ENCODE assay signal across 1 cellular context in genomic region chr6:131844243-131844841, GRCh38.
TF ChIP-seq lines count a peak whose summit lies in the region.

No MANE protein-coding gene starts in this region.

TF ChIP-seq in HepG2, 621 proteins besides CTCF, POLR2A, EP300 and RAD21 (continued from another document and continues in another):
- TF ChIP-seq, protein P1, sequence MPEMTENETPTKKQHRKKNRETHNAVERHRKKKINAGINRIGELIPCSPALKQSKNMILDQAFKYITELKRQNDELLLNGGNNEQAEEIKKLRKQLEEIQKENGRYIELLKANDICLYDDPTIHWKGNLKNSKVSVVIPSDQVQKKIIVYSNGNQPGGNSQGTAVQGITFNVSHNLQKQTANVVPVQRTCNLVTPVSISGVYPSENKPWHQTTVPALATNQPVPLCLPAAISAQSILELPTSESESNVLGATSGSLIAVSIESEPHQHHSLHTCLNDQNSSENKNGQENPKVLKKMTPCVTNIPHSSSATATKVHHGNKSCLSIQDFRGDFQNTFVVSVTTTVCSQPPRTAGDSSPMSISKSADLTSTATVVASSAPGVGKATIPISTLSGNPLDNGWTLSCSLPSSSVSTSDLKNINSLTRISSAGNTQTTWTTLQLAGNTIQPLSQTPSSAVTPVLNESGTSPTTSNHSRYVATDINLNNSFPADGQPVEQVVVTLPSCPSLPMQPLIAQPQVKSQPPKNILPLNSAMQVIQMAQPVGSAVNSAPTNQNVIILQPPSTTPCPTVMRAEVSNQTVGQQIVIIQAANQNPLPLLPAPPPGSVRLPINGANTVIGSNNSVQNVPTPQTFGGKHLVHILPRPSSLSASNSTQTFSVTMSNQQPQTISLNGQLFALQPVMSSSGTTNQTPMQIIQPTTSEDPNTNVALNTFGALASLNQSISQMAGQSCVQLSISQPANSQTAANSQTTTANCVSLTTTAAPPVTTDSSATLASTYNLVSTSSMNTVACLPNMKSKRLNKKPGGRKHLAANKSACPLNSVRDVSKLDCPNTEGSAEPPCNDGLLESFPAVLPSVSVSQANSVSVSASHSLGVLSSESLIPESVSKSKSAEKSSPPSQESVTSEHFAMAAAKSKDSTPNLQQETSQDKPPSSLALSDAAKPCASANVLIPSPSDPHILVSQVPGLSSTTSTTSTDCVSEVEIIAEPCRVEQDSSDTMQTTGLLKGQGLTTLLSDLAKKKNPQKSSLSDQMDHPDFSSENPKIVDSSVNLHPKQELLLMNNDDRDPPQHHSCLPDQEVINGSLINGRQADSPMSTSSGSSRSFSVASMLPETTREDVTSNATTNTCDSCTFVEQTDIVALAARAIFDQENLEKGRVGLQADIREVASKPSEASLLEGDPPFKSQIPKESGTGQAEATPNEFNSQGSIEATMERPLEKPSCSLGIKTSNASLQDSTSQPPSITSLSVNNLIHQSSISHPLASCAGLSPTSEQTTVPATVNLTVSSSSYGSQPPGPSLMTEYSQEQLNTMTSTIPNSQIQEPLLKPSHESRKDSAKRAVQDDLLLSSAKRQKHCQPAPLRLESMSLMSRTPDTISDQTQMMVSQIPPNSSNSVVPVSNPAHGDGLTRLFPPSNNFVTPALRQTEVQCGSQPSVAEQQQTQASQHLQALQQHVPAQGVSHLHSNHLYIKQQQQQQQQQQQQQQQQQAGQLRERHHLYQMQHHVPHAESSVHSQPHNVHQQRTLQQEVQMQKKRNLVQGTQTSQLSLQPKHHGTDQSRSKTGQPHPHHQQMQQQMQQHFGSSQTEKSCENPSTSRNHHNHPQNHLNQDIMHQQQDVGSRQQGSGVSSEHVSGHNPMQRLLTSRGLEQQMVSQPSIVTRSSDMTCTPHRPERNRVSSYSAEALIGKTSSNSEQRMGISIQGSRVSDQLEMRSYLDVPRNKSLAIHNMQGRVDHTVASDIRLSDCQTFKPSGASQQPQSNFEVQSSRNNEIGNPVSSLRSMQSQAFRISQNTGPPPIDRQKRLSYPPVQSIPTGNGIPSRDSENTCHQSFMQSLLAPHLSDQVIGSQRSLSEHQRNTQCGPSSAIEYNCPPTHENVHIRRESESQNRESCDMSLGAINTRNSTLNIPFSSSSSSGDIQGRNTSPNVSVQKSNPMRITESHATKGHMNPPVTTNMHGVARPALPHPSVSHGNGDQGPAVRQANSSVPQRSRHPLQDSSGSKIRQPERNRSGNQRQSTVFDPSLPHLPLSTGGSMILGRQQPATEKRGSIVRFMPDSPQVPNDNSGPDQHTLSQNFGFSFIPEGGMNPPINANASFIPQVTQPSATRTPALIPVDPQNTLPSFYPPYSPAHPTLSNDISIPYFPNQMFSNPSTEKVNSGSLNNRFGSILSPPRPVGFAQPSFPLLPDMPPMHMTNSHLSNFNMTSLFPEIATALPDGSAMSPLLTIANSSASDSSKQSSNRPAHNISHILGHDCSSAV (CRISPR knock-in tag; IDR thresholded peaks at IDR 0.05; ENCODE audit: borderline replicate concordance), result no peak
- TF ChIP-seq SP140L (CRISPR knock-in tag; IDR thresholded peaks at IDR 0.05; ENCODE audit: borderline replicate concordance), result 0 out of 2 replicates have a peak, but pooled peaks have one; percentile 64
- TF ChIP-seq ZNF589 (CRISPR knock-in tag; conservative IDR thresholded peaks at IDR 0.05), result no peak
- TF ChIP-seq RXRB (CRISPR knock-in tag; IDR thresholded peaks at IDR 0.05; ENCODE audit: borderline replicate concordance), result peak; percentile 91
- TF ChIP-seq JDP2 (CRISPR knock-in tag; IDR thresholded peaks at IDR 0.05; ENCODE audit: borderline replicate concordance), result no peak
- TF ChIP-seq ZBTB1 (CRISPR knock-in tag; IDR thresholded peaks at IDR 0.05; ENCODE audit: borderline replicate concordance), result no peak
- TF ChIP-seq KLF9 (CRISPR knock-in tag; IDR thresholded peaks at IDR 0.05; ENCODE audit: low read depth), result peak; percentile 89
- TF ChIP-seq ZNF205 (CRISPR knock-in tag; IDR thresholded peaks at IDR 0.05), result peak; percentile 77
- TF ChIP-seq HDAC2 (CRISPR knock-in tag; IDR thresholded peaks at IDR 0.05), result peak; percentile 92
- no peak for TF ChIP-seq ZNF20 (CRISPR knock-in tag; IDR thresholded peaks at IDR 0.05)
- peak; percentile 78 for TF ChIP-seq KAT7 (CRISPR knock-in tag; IDR thresholded peaks at IDR 0.05; ENCODE audit: borderline replicate concordance)
- no peak for TF ChIP-seq ZFYVE20 (CRISPR knock-in tag; IDR thresholded peaks at IDR 0.05; ENCODE audit: borderline replicate concordance, low read depth)
- no peak for TF ChIP-seq ZNF276 (CRISPR knock-in tag; IDR thresholded peaks at IDR 0.05; ENCODE audit: low read depth)
- TF ChIP-seq ZBTB42 (CRISPR knock-in tag; IDR thresholded peaks at IDR 0.05), result 0 out of 2 replicates have a peak, but pooled peaks have one; percentile 61
- TF ChIP-seq, protein P2, sequence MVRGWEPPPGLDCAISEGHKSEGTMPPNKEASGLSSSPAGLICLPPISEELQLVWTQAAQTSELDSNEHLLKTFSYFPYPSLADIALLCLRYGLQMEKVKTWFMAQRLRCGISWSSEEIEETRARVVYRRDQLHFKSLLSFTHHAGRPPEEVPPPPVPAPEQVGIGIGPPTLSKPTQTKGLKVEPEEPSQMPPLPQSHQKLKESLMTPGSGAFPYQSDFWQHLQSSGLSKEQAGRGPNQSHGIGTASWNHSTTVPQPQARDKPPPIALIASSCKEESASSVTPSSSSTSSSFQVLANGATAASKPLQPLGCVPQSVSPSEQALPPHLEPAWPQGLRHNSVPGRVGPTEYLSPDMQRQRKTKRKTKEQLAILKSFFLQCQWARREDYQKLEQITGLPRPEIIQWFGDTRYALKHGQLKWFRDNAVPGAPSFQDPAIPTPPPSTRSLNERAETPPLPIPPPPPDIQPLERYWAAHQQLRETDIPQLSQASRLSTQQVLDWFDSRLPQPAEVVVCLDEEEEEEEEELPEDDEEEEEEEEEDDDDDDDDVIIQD (CRISPR knock-in tag; IDR thresholded peaks at IDR 0.05; ENCODE audit: low read depth), result peak; percentile 95
- TF ChIP-seq GATAD2A (CRISPR knock-in tag; IDR thresholded peaks at IDR 0.05), result peak; percentile 99
- TF ChIP-seq PRDM10 (CRISPR knock-in tag; IDR thresholded peaks at IDR 0.05; ENCODE audit: low read depth), result no peak; the same call in 1 of the 2 replicates
- 0 out of 2 replicates have a peak, but pooled peaks have one; percentile 51 for TF ChIP-seq BRCA1 (CRISPR knock-in tag; IDR thresholded peaks at IDR 0.05)
- TF ChIP-seq ZNF512 (CRISPR knock-in tag; IDR thresholded peaks at IDR 0.05), result no peak
- no peak for TF ChIP-seq RORA (CRISPR knock-in tag; IDR thresholded peaks at IDR 0.05)
- no peak for TF ChIP-seq FOXC1 (CRISPR knock-in tag; IDR thresholded peaks at IDR 0.05; ENCODE audit: borderline replicate concordance)
- no peak for TF ChIP-seq ZNF773 (CRISPR knock-in tag; IDR thresholded peaks at IDR 0.05; ENCODE audit: borderline replicate concordance)
- no peak; the same call in 1 of the 2 replicates for TF ChIP-seq TFDP2 (CRISPR knock-in tag; IDR thresholded peaks at IDR 0.05)
- TF ChIP-seq STAT6 (CRISPR knock-in tag; IDR thresholded peaks at IDR 0.05; ENCODE audit: borderline replicate concordance), result no peak
- TF ChIP-seq THYN1 (CRISPR knock-in tag; IDR thresholded peaks at IDR 0.05; ENCODE audit: borderline replicate concordance, low read depth), result no peak
- no peak for TF ChIP-seq ZFP62 (CRISPR knock-in tag; IDR thresholded peaks at IDR 0.05)
- TF ChIP-seq ZNF496 (CRISPR knock-in tag; IDR thresholded peaks at IDR 0.05; ENCODE audit: insufficient replicate concordance), result no peak
- TF ChIP-seq HNRNPK (IDR thresholded peaks at IDR 0.05; ENCODE audit: low read depth, low read length, poor library complexity, severe bottlenecking), result no peak
- peak; percentile 59; the same call in 1 of the 2 replicates for TF ChIP-seq ZBTB7B (CRISPR knock-in tag; IDR thresholded peaks at IDR 0.05)
- TF ChIP-seq PITX1 (CRISPR knock-in tag; IDR thresholded peaks at IDR 0.05), result peak; percentile 86; the same call in 1 of the 2 replicates
- peak; percentile 54; the same call in 1 of the 2 replicates for TF ChIP-seq RFX5 (IDR thresholded peaks at IDR 0.05; ENCODE audit: low read depth, low read length)
- TF ChIP-seq, protein P3, sequence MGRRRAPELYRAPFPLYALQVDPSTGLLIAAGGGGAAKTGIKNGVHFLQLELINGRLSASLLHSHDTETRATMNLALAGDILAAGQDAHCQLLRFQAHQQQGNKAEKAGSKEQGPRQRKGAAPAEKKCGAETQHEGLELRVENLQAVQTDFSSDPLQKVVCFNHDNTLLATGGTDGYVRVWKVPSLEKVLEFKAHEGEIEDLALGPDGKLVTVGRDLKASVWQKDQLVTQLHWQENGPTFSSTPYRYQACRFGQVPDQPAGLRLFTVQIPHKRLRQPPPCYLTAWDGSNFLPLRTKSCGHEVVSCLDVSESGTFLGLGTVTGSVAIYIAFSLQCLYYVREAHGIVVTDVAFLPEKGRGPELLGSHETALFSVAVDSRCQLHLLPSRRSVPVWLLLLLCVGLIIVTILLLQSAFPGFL (CRISPR knock-in tag; IDR thresholded peaks at IDR 0.05), result no peak
